16 cellular contexts compared by ENCODE assay signal in genomic region chr1:5779608-5780323, GRCh38.
"Had no signal": no experiment of that assay in that cellular context is flagged by ENCODE, and none has a peak within 500 bp of the region (broad histone marks: within the 10 kb centered on the region; RNA-seq: fewer than 3 reads in every experiment).

No MANE protein-coding gene starts in this region.

- ATAC-seq: activated CD8-positive, alpha-beta T cell treated with anti-CD3 and anti-CD28 coated beads, Interleukin-2, amount 10 ng/mL, durations not matched to agents 7 days and 5 days; left lobe of liver had no signal

- H3K9me3 ChIP-seq: thyroid gland had no signal

- H3K4me1 ChIP-seq: spleen, thyroid gland had no signal

- H3K4me3 ChIP-seq: spleen, thyroid gland had no signal

- H3K36me3 ChIP-seq: spleen, thyroid gland had no signal

- DNase-seq: activated CD4-positive, alpha-beta T cell treated with anti-CD3 and anti-CD28 coated beads, Interleukin-2, amount 10 ng/mL, durations not matched to agents 24 days and 14 days; activated CD4-positive, CD25-positive, alpha-beta regulatory T cell; activated CD8-positive, alpha-beta T cell treated with anti-CD3 and anti-CD28 coated beads, Interleukin-2, amount 10 ng/mL, durations not matched to agents 7 days and 5 days; activated naive CD4-positive, alpha-beta T cell treated with anti-CD3 and anti-CD28 coated beads for 36 hours; activated T-cell treated with anti-CD3 and anti-CD28 coated beads, Interleukin-2, amount 50 U/mL, for 24 hours; anterior cingulate cortex; effector CD8-positive, alpha-beta T cell; hippocampal formation; nucleus accumbens; retina; spleen; stimulated activated naive CD4-positive, alpha-beta T cell; T-helper 1 cell; T-helper 9 cell; thyroid gland had no signal

- H3K27me3 ChIP-seq: thyroid gland had no signal

- H3K27ac ChIP-seq: spleen, thyroid gland had no signal
